Comparison of ENCODE assay signal across 8 cellular contexts in the genomic region with DNA sequence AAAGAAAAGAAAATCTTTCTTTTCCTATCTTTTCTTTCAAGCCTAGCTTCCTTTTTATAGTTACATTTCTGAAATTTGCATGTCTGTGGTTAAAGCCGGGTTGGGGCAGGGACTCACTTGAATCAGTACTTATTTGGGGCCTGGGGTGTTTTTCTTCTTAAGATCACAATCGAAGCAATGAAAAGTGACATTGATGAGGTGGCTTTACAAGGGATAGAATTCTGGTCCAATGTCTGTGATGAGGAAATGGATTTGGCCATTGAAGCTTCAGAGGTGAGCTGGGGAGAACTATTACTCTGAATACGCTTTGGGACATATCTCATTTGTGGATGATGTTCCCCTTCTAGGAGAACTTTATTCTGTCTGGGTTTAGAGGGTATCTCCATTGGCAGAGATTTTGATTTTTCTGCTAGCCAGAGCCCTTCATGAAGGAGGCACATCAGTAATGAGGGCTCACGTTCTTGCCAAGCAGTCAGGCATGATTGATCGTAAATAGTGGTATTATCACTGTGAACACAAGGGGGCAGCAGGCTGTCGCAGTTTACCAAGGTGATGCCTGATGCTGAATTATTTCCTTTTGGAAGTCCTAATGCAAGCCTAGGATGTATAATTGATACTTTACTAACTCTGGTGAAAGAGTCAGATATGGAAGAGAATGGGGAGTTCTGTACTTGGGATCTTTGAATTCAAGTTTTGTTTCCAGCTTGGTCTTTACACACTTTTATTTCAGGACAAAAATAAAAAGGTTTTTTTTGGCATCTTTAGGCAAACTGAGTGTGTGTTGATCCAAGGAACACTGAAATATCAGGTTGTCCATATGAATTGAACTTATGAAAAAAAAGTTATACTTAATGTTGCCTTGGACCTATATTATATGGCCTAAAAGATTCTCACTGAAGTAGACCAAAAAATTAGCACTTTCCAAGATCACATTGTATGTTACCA. TPM values are rescaled to one million over a fixed set of nuclear protein-coding genes. Genes with fewer than 3 reads are reported as not detected.
DNase-seq lines count a peak whose midpoint lies in the region; TF ChIP-seq lines count a peak whose summit lies in the region.

No MANE protein-coding gene starts in this region.

- H3K27ac ChIP-seq in Peyer's patch (peak overlapping the region in 3 of 4 donors; percentile 33 to 73 (median 34)), transverse colon (peak overlapping the region in 1 of 4 donors; percentile 3)

- no peaks in the 10 kb centered on the region for H3K27me3 ChIP-seq in Peyer's patch
- no peaks in the 10 kb centered on the region for H3K27me3 ChIP-seq in transverse colon

- peak overlapping the region; percentile 70 for H3K27ac Mint-ChIP-seq in activated T-helper 1 cell treated with anti-CD3 and anti-CD28 coated beads, Interleukin-12 subunit alpha, Interleukin-12 subunit beta, Interleukin-2, Interleukin-4 antibody, amounts not matched to agents 30 ng/mL and 10 ng/mL and 1 ng/mL, durations not matched to agents 14 hours and 24 hours and 36 hours

- 37 to 41% methylated on average over 4 to 6 of the region's 6 CpGs for WGBS in transverse colon (ENCODE audit: low coverage in 1 of 2), 2 donors

- H3K4me1 ChIP-seq in Peyer's patch: peaks cover 0 to 5% (median 2%) of the 10 kb centered on the region in 4 donors
- peaks cover 0 to 18% (median 7%) of the 10 kb centered on the region in 4 donors for H3K4me1 ChIP-seq in transverse colon

- TF ChIP-seq POLR2A in Peyer's patch (IDR thresholded peaks at IDR 0.05): no peak
- no peak for TF ChIP-seq POLR2A in transverse colon (IDR thresholded peaks at IDR 0.05)

- intact Hi-C loops in activated T-helper 1 cell treated with anti-CD3 and anti-CD28 coated beads, Interleukin-12 subunit alpha, Interleukin-12 subunit beta, Interleukin-2, Interleukin-4 antibody, amounts not matched to agents 30 ng/mL and 10 ng/mL and 1 ng/mL, durations not matched to agents 14 hours and 24 hours and 36 hours (cut with micrococcal nuclease): loop anchor here (1.0 to 5.0 kb wide), 4 partner anchors 33 to 138 kb away; partner anchors contain the start of gene TBX21
- intact Hi-C loops in transverse colon (cut with DNase I; ENCODE audit: low total_unique reads) (no loop called here), posterior vena cava (cut with DNase I) (no loop called here)

- H3K9me3 Mint-ChIP-seq in activated T-helper 1 cell treated with anti-CD3 and anti-CD28 coated beads, Interleukin-12 subunit alpha, Interleukin-12 subunit beta, Interleukin-2, Interleukin-4 antibody, amounts not matched to agents 30 ng/mL and 10 ng/mL and 1 ng/mL, durations not matched to agents 14 hours and 24 hours and 36 hours: no peaks in the 10 kb centered on the region

- peak; percentile 55 to 86 (median 78) for TF ChIP-seq CTCF in Peyer's patch (IDR thresholded peaks at IDR 0.05)
- TF ChIP-seq CTCF in fibroblast of the aortic adventitia (IDR thresholded peaks at IDR 0.05; ENCODE audit: insufficient read depth, low read length): peak; percentile 81
- TF ChIP-seq CTCF in transverse colon (IDR thresholded peaks at IDR 0.05): peak; percentile 64 to 71 (median 68)

- no peak for TF ChIP-seq EP300 in transverse colon (IDR thresholded peaks at IDR 0.05; ENCODE audit: low read depth)

- H3K36me3 Mint-ChIP-seq in activated T-helper 1 cell treated with anti-CD3 and anti-CD28 coated beads, Interleukin-12 subunit alpha, Interleukin-12 subunit beta, Interleukin-2, Interleukin-4 antibody, amounts not matched to agents 30 ng/mL and 10 ng/mL and 1 ng/mL, durations not matched to agents 14 hours and 24 hours and 36 hours (ENCODE audit: low read depth): peaks cover 54% of the 10 kb centered on the region

- in situ Hi-C loops in transverse colon (cut with MboI; ENCODE audit: low pct_ligation_motif_present in 1 of 4, low pct_unique_long_range_greater_than_20kb in 1 of 4, low sequenced_read_pairs in 3 of 4): no loop called here

- H3K4me1 Mint-ChIP-seq in activated T-helper 1 cell treated with anti-CD3 and anti-CD28 coated beads, Interleukin-12 subunit alpha, Interleukin-12 subunit beta, Interleukin-2, Interleukin-4 antibody, amounts not matched to agents 30 ng/mL and 10 ng/mL and 1 ng/mL, durations not matched to agents 14 hours and 24 hours and 36 hours (ENCODE audit: low read depth): peaks cover 39% of the 10 kb centered on the region

- no peaks in the 10 kb centered on the region for H3K27me3 Mint-ChIP-seq in activated T-helper 1 cell treated with anti-CD3 and anti-CD28 coated beads, Interleukin-12 subunit alpha, Interleukin-12 subunit beta, Interleukin-2, Interleukin-4 antibody, amounts not matched to agents 30 ng/mL and 10 ng/mL and 1 ng/mL, durations not matched to agents 14 hours and 24 hours and 36 hours (ENCODE audit: insufficient read depth)

- peak overlapping the region; percentile 30 for H3K4me3 Mint-ChIP-seq in activated T-helper 1 cell treated with anti-CD3 and anti-CD28 coated beads, Interleukin-12 subunit alpha, Interleukin-12 subunit beta, Interleukin-2, Interleukin-4 antibody, amounts not matched to agents 30 ng/mL and 10 ng/mL and 1 ng/mL, durations not matched to agents 14 hours and 24 hours and 36 hours

- H3K9me3 ChIP-seq in Peyer's patch (no peaks in the 10 kb centered on the region), transverse colon (no peaks in the 10 kb centered on the region)

- no peak overlapping the region for H3K4me3 ChIP-seq in Peyer's patch
- no peak overlapping the region for H3K4me3 ChIP-seq in fibroblast of the aortic adventitia (ENCODE audit: low read depth, low read length)
- no peak overlapping the region for H3K4me3 ChIP-seq in transverse colon

- DNase-seq in DMS53 (lab: John Stamatoyannopoulos, UW) (peak; percentile 86), KG1 (lab: John Stamatoyannopoulos, UW) (peak; percentile 49), Peyer's patch (peak in 2 of 3 donors; percentile 68 to 82), fibroblast of the aortic adventitia (ENCODE audit: low read depth) (peak; percentile 71), occipital lobe (lab: John Stamatoyannopoulos, UW) (peak; percentile 35), transverse colon (peak; percentile 60), posterior vena cava (ENCODE audit: low spot score) (no peak)
- peak; percentile 43 for DNase-seq in activated T-helper 1 cell treated with anti-CD3 and anti-CD28 coated beads, Interleukin-12 subunit alpha, Interleukin-12 subunit beta, Interleukin-2, Interleukin-4 antibody, amounts not matched to agents 30 ng/mL and 10 ng/mL and 1 ng/mL, durations not matched to agents 14 hours and 24 hours and 36 hours (ENCODE audit: low spot score)

- H3K36me3 ChIP-seq in Peyer's patch: peaks cover 0 to 85% (median 0%) of the 10 kb centered on the region in 3 donors
- peaks cover 0 to 79% (median 37%) of the 10 kb centered on the region in 4 donors for H3K36me3 ChIP-seq in transverse colon

RNA-seq across cellular contexts. Expression of gene KPNB1, which starts 14.6 kb away (rescaled TPM):
- total RNA-seq in Peyer's patch: 100 to 1,000 TPM in 3 of 4 donors, 10 to 100 TPM in 1; 72.3 to 276 (median 135) TPM
- total RNA-seq in activated T-helper 1 cell treated with anti-CD3 and anti-CD28 coated beads, Interleukin-12 subunit alpha, Interleukin-12 subunit beta, Interleukin-2, Interleukin-4 antibody, amounts not matched to agents 30 ng/mL and 10 ng/mL and 1 ng/mL, durations not matched to agents 14 hours and 24 hours and 36 hours: 718 and 719 TPM in 2 replicates
- 473 and 851 TPM in 2 replicates for total RNA-seq in fibroblast of the aortic adventitia (ENCODE audit: low replicate concordance)
- 163 TPM for total RNA-seq in occipital lobe
- 100 to 1,000 TPM in 3 of 4 donors, 10 to 100 TPM in 1; 39.2 to 176 (median 133) TPM for total RNA-seq in transverse colon
- 100 to 1,000 TPM; 193 to 198 TPM for total RNA-seq in posterior vena cava

RNA-seq across cellular contexts. Expression of gene TBKBP1, which starts 29.7 kb away (rescaled TPM):
- total RNA-seq in Peyer's patch (10 to 100 TPM in 1 of 4 donors, 1 to 10 TPM in 3; 3.0 to 23.1 (median 5.2) TPM), fibroblast of the aortic adventitia (ENCODE audit: low replicate concordance) (7.9 and 9.5 TPM in 2 replicates), occipital lobe (11.5 TPM), transverse colon (1 to 10 TPM; 1.8 to 6.4 (median 4.4) TPM), posterior vena cava (10 to 100 TPM; 10.7 to 13.8 TPM)
- total RNA-seq in activated T-helper 1 cell treated with anti-CD3 and anti-CD28 coated beads, Interleukin-12 subunit alpha, Interleukin-12 subunit beta, Interleukin-2, Interleukin-4 antibody, amounts not matched to agents 30 ng/mL and 10 ng/mL and 1 ng/mL, durations not matched to agents 14 hours and 24 hours and 36 hours: 11.6 and 12.4 TPM in 2 replicates
